ENCODE assay signal across 10 cellular contexts in genomic region chr16:66844342-66845079, GRCh38. TPM values are rescaled to one million over a fixed set of nuclear protein-coding genes. Genes with fewer than 3 reads are reported as not detected.
DNase-seq lines count a peak whose midpoint lies in the region; TF ChIP-seq lines count a peak whose summit lies in the region.
"Had no signal": no experiment of that assay in that cellular context is flagged by ENCODE, and none has a peak within 500 bp of the region (broad histone marks: within the 10 kb centered on the region; RNA-seq: fewer than 3 reads in every experiment).

TSS of gene CA7 (plus strand) at chr16:66844414. CDS start at chr16:66844488, 74 bp downstream.

- H3K4me3 Mint-ChIP-seq in neural crest cell = peak within 1 kb of the TSS; percentile 79

- no peak within 1 kb of the TSS for H3K27ac ChIP-seq in SK-N-MC

- POLR2A ChIA-PET in BJ (lab: Charles Lee) = no interaction called here

- H3K9me3 ChIP-seq in SK-N-MC (ENCODE audit: low read depth, low read length) = no peaks in the 10 kb centered on the region

- H3K27me3 Mint-ChIP-seq in neural crest cell (ENCODE audit: low read depth) = peaks cover 93% of the 10 kb centered on the region

- TF ChIP-seq CTCF in BJ (IDR thresholded peaks at IDR 0.05; ENCODE audit: insufficient read depth, low read depth, low read length) (no peak), fibroblast of pulmonary artery (IDR thresholded peaks at IDR 0.05; ENCODE audit: low read length, missing control alignments) (no peak), neural crest cell (conservative IDR thresholded peaks at IDR 0.05) (no peak)

- no peaks in the 10 kb centered on the region for H3K9me3 Mint-ChIP-seq in neural crest cell

- H3K9ac ChIP-seq in SK-N-MC (ENCODE audit: insufficient read length) = no peak within 1 kb of the TSS

- no peaks in the 10 kb centered on the region for H3K4me1 Mint-ChIP-seq in neural crest cell

- H3K36me3 Mint-ChIP-seq in neural crest cell (ENCODE audit: low read depth) = no peaks in the 10 kb centered on the region

- peak within 1 kb of the TSS; percentile 30 for H3K4me3 ChIP-seq in BJ (ENCODE audit: low read depth, low read length)
- H3K4me3 ChIP-seq in SK-N-MC = peak within 1 kb of the TSS; percentile 22; the same call in 1 of the 2 replicates
- H3K4me3 ChIP-seq in fibroblast of pulmonary artery (replicated peaks; ENCODE audit: low read depth, low read length) = peak within 1 kb of the TSS; percentile 29

- CTCF ChIA-PET in BJ (lab: Yijun Ruan, JAX) = interaction anchor here (1.3 to 3.8 kb wide), 5 partner anchors 12 to 438 kb away, joined by 3 to 27 read pairs (median 8); partner anchors contain the start of gene NAE1

- DNase-seq in BJ (ENCODE audit: low read depth) (no peak), SK-N-MC (ENCODE audit: low read depth, low spot score) (no peak), fibroblast of pulmonary artery (ENCODE audit: low read depth) (no peak), neural crest cell (ENCODE audit: low read depth, low spot score) (no peak), NCI-H345 (lab: John Stamatoyannopoulos, UW) (no peak), NCI-H1436 (lab: John Stamatoyannopoulos, UW) (no peak), cerebellum (ENCODE audit: low spot score) (no peak)
- no peak for DNase-seq in stimulated activated naive CD4-positive, alpha-beta T cell treated with Interleukin-2 at 50 U/mL for 16 hours (lab: John Stamatoyannopoulos, UW)
- DNase-seq: NCI-H526 treated with DMSO at 0.1 percent for 48 hours had no signal

- H3K36me3 ChIP-seq in BJ (ENCODE audit: control insufficient read depth, insufficient read depth, low read length) (no peaks in the 10 kb centered on the region), SK-N-MC (ENCODE audit: insufficient read depth, low read length) (no peaks in the 10 kb centered on the region)

- H3K27ac Mint-ChIP-seq in neural crest cell (ENCODE audit: unreplicated experiment) = peak within 1 kb of the TSS; percentile 27

- peaks cover 44% of the 10 kb centered on the region for H3K27me3 ChIP-seq in BJ (ENCODE audit: control insufficient read depth, insufficient read depth, low read length)

RNA-seq across cellular contexts. Expression of gene CA7, which starts in this region (rescaled TPM):
- polyA plus RNA-seq in BJ (2011; rRNA removed) = not detected in 2 replicates
- polyA minus RNA-seq in BJ (2011; rRNA and poly(A)+ RNA removed) = not detected in 2 replicates
- total RNA-seq in neural crest cell (not detected in 2 replicates), cerebellum (not detected)
- total RNA-seq: temporal lobe had no signal
